39 cellular contexts compared by ENCODE assay signal in the genomic region with DNA sequence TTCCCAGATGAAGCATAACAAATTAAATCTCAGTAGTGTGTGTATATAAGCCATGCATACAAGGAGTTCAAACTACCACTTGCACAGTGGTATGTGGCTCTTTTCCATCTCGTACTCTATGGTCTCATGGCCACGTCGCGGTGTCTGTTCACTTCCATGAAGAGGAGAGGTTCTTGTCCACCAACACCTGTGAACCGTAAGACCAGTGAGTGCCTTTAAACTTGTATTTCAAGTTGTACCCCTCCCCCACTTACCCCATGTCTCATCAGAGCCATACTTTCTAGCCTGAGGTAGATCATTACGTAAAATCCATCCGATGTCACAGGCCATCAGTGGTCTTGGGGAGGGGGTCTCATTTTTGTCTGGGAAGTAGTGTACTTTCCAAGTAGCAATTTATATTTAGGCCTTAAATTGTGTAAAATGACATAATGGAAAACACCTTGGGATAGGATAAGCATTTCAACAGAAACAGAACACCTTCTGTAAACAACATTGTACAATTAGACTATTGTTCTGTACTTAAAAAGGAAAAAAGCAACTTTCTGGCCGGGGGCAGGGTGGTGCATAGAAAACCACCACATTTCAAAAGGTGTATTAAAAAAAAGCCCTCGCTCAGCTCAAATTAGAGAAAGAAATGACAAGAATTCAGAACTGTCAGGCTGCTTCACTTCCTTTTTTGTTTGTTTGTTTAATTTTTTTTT.
A peak's percentile ranks its signal among the peaks of the same experiment; 100 is the strongest.
DNase-seq lines count a peak whose midpoint lies in the region; ATAC-seq, FAIRE-seq and TF ChIP-seq lines count a peak whose summit lies in the region.
"Had no signal": no experiment of that assay in that cellular context is flagged by ENCODE, and none has a peak within 500 bp of the region (broad histone marks: within the 10 kb centered on the region; RNA-seq: fewer than 3 reads in every experiment).

No MANE protein-coding gene starts in this region.

- H3K27ac Mint-ChIP-seq in T-cell (peak overlapping the region; percentile 41 to 64), Caco-2 (ENCODE audit: unreplicated experiment) (no peak overlapping the region)
- H3K27ac Mint-ChIP-seq: activated CD8-positive, alpha-beta T cell treated with anti-CD3 and anti-CD28 coated beads, Interleukin-2, amount 10 ng/mL, durations not matched to agents 7 days and 5 days; nephron had no signal

- WGBS in thyroid gland, 2 donors: 72 to 73% methylated on average over 9 of the region's 9 CpGs

- H3K27me3 Mint-ChIP-seq in T-cell: no peaks in the 10 kb centered on the region
- no peaks in the 10 kb centered on the region for H3K27me3 Mint-ChIP-seq in Caco-2 (ENCODE audit: insufficient read depth, unreplicated experiment)

- POLR2A ChIA-PET in T-cell (lab: Charles Lee) (no interaction called here), Caco-2 (lab: Charles Lee) (no interaction called here)

- H3K4me1 Mint-ChIP-seq in T-cell: peaks cover 15 to 19% (median 15%) of the 10 kb centered on the region in 3 donors
- no peaks in the 10 kb centered on the region for H3K4me1 Mint-ChIP-seq in Caco-2 (ENCODE audit: low read depth, unreplicated experiment)

- no peak for TF ChIP-seq CTCF in thyroid gland (IDR thresholded peaks at IDR 0.05)
- no peak for TF ChIP-seq CTCF in uterus (IDR thresholded peaks at IDR 0.05)
- no peak for TF ChIP-seq CTCF in Caco-2 (IDR thresholded peaks at IDR 0.05; ENCODE audit: insufficient read depth in 1 of 2, low read depth in 1 of 2, low read length in 1 of 2, severe bottlenecking in 1 of 2, unreplicated experiment in 1 of 2)

- H3K4me1 ChIP-seq in thyroid gland (peaks cover 9 to 11% of the 10 kb centered on the region in 2 donors), uterus (no peaks in the 10 kb centered on the region), Caco-2 (no peaks in the 10 kb centered on the region)
- H3K4me1 ChIP-seq: adrenal gland, parathyroid adenoma, Peyer's patch had no signal

- H3K4me3 ChIP-seq in thyroid gland (replicated peaks in 1 of 3): no peak overlapping the region
- H3K4me3 ChIP-seq in uterus: no peak overlapping the region
- H3K4me3 ChIP-seq in Caco-2 (ENCODE audit: low read depth, low read length): no peak overlapping the region
- H3K4me3 ChIP-seq: adrenal gland, esophagus muscularis mucosa, left ventricle myocardium inferior, Peyer's patch, SJCRH30, stomach, upper lobe of left lung had no signal

- H3K9me3 Mint-ChIP-seq in T-cell (no peaks in the 10 kb centered on the region), Caco-2 (ENCODE audit: unreplicated experiment) (no peaks in the 10 kb centered on the region)
- H3K9me3 Mint-ChIP-seq: immature natural killer cell, nephron had no signal

- peak overlapping the region in 1 of 3 donors; percentile 0 for H3K27ac ChIP-seq in thyroid gland
- no peak overlapping the region for H3K27ac ChIP-seq in uterus
- H3K27ac ChIP-seq: adrenal gland, brain microvascular endothelial cell, esophagus muscularis mucosa, KMS-11, left ventricle myocardium inferior, parathyroid adenoma, Peyer's patch, SJCRH30, stomach, upper lobe of left lung had no signal

- H3K36me3 ChIP-seq in thyroid gland (no peaks in the 10 kb centered on the region), uterus (no peaks in the 10 kb centered on the region), Caco-2 (ENCODE audit: control insufficient read depth, insufficient read depth, low read length) (no peaks in the 10 kb centered on the region)
- H3K36me3 ChIP-seq: adrenal gland, brain microvascular endothelial cell, SJCRH30 had no signal

- no peak for ATAC-seq in T-cell (replicated peaks in 1 of 4)
- ATAC-seq: activated CD8-positive, alpha-beta T cell treated with anti-CD3 and anti-CD28 coated beads, Interleukin-2, amount 10 ng/mL, durations not matched to agents 7 days and 5 days; right cardiac atrium had no signal

- TF ChIP-seq POLR2A in thyroid gland (IDR thresholded peaks at IDR 0.05): no peak
- no peak for TF ChIP-seq POLR2A in uterus (IDR thresholded peaks at IDR 0.05)

- H3K36me3 Mint-ChIP-seq in T-cell: peaks cover 18% of the 10 kb centered on the region
- no peaks in the 10 kb centered on the region for H3K36me3 Mint-ChIP-seq in Caco-2 (ENCODE audit: insufficient read depth, unreplicated experiment)

- FAIRE-seq in islet of Langerhans (lab: Jason Lieb, UNC): peak; percentile 36
- FAIRE-seq: A204.1, colon, HTR-8/SVneo had no signal

- no peaks in the 10 kb centered on the region for H3K9me3 ChIP-seq in thyroid gland
- no peaks in the 10 kb centered on the region for H3K9me3 ChIP-seq in uterus
- no peaks in the 10 kb centered on the region for H3K9me3 ChIP-seq in Caco-2
- H3K9me3 ChIP-seq: adrenal gland, esophagus muscularis mucosa, left ventricle myocardium inferior, Peyer's patch, SJCRH30, stomach, upper lobe of left lung had no signal

- H3K4me3 Mint-ChIP-seq in T-cell: no peak overlapping the region
- H3K4me3 Mint-ChIP-seq in Caco-2 (ENCODE audit: unreplicated experiment): no peak overlapping the region
- H3K4me3 Mint-ChIP-seq: activated CD8-positive, alpha-beta T cell treated with anti-CD3 and anti-CD28 coated beads, Interleukin-2, amount 10 ng/mL, durations not matched to agents 7 days and 5 days; immature natural killer cell; nephron had no signal

- BruUV-seq in Caco-2 (replicated peaks; lab: Mats Ljungman, UMichigan): no TSS peak

- CTCF ChIA-PET in T-cell (lab: Charles Lee): interaction anchor here in 1 of 2 donors (0.6 to 1.2 kb wide), 4 partner anchors 20 to 470 kb away, joined by 5 read pairs; no protein-coding TSS in a partner anchor
- CTCF ChIA-PET in Caco-2 (lab: Charles Lee): no interaction called here

- intact Hi-C loops in thyroid gland (cut with DNase I) (no loop called here), uterus (cut with DNase I; ENCODE audit: low total_unique reads) (no loop called here), Caco-2 (cut with micrococcal nuclease; ENCODE audit: unreplicated experiment) (no loop called here)

- no peaks in the 10 kb centered on the region for H3K27me3 ChIP-seq in thyroid gland
- no peaks in the 10 kb centered on the region for H3K27me3 ChIP-seq in uterus
- H3K27me3 ChIP-seq in Caco-2 (replicated peaks; ENCODE audit: control insufficient read depth, insufficient read depth, low read length): no peaks in the 10 kb centered on the region
- H3K27me3 ChIP-seq: adrenal gland, brain microvascular endothelial cell, esophagus muscularis mucosa, Peyer's patch, SJCRH30, stomach, upper lobe of left lung had no signal

- DNase-seq in NCI-H748 (lab: John Stamatoyannopoulos, UW; ENCODE audit: unreplicated experiment) (peak; percentile 19), NCI-H748 treated with DMSO at 0.1 percent for 48 hours (lab: John Stamatoyannopoulos, UW) (no peak), T-cell (no peak), thyroid gland (peak; percentile 19 to 35), uterus (no peak), Caco-2 (no peak)
- DNase-seq in NK-92 treated with Interleukin-12 subunit alpha and Interleukin-12 subunit beta, amount 100 ng/mL, for 24 hours (lab: John Stamatoyannopoulos, UW): no peak
- DNase-seq: activated CD8-positive, alpha-beta T cell treated with anti-CD3 and anti-CD28 coated beads, Interleukin-2, amount 10 ng/mL, durations not matched to agents 7 days and 5 days; activated gamma-delta T cell treated with Interleukin-2 at 50 U/mL for 16 hours; activated T-cell treated with anti-CD3 and anti-CD28 coated beads for 4 hours; adrenal gland; AML-193; brain microvascular endothelial cell; DMS53; effector memory CD4-positive, alpha-beta T cell; foreskin melanocyte; GF-D8; H7; hippocampal formation; immature natural killer cell; left ventricle myocardium inferior; midbrain; NCI-H1092; NCI-H187; Peyer's patch; right cardiac atrium; SJCRH30; stimulated activated CD4-positive, alpha-beta T cell treated with anti-CD3 and anti-CD28 coated beads, Interleukin-12 subunit alpha, Interleukin-12 subunit beta, amount 100 ng/mL, for 4 hours; stomach; T-helper 1 cell; upper lobe of left lung had no signal

Comparison
In these comparisons a context has a peak if more than half of its experiments do, and no peak if none do; other contexts are left out.
1. DNase-seq: peak in NCI-H748 (single experiment) and thyroid gland (2 of 2); none in NCI-H748 treated with DMSO at 0.1 percent for 48 hours (single experiment), T-cell (0 of 34), NK-92 treated with Interleukin-12 subunit alpha and Interleukin-12 subunit beta, amount 100 ng/mL, for 24 hours (single experiment), uterus (0 of 2) and Caco-2 (0 of 2).